17 cellular contexts compared by ENCODE assay signal in genomic region chr11:115721309-115722007, GRCh38.
DNase-seq lines count a peak whose midpoint lies in the region; ATAC-seq and TF ChIP-seq lines count a peak whose summit lies in the region.
"Had no signal": no experiment of that assay in that cellular context is flagged by ENCODE, and none has a peak within 500 bp of the region (broad histone marks: within the 10 kb centered on the region; RNA-seq: fewer than 3 reads in every experiment).

No MANE protein-coding gene starts in this region.

- no peaks in the 10 kb centered on the region for H3K4me1 ChIP-seq in right atrium auricular region
- H3K4me1 ChIP-seq: Peyer's patch had no signal

- in situ Hi-C loops in brain microvascular endothelial cell (cut with HindIII; ENCODE audit: low pct_ligation_motif_present, low sequenced_read_pairs): no loop called here

- H3K27me3 ChIP-seq in brain microvascular endothelial cell (replicated peaks) (no peaks in the 10 kb centered on the region), right atrium auricular region (no peaks in the 10 kb centered on the region)
- H3K27me3 ChIP-seq: Peyer's patch had no signal

- H3K9me3 ChIP-seq in right atrium auricular region: peaks cover 0 to 4% of the 10 kb centered on the region in 2 donors
- H3K9me3 ChIP-seq: Peyer's patch had no signal

- H3K27ac ChIP-seq in brain microvascular endothelial cell (no peak overlapping the region), right atrium auricular region (no peak overlapping the region)
- H3K27ac ChIP-seq: KMS-11, Peyer's patch had no signal

- DNase-seq in NCI-H1092 treated with DMSO at 0.1 percent for 48 hours (lab: John Stamatoyannopoulos, UW): peak; percentile 51
- DNase-seq in NCI-H446 (lab: John Stamatoyannopoulos, UW): peak; percentile 89 to 97
- DNase-seq in brain microvascular endothelial cell: no peak
- DNase-seq in NCI-H2196 treated with DMSO at 0.1 percent for 48 hours (lab: John Stamatoyannopoulos, UW; ENCODE audit: unreplicated experiment): no peak
- DNase-seq in right atrium auricular region (ENCODE audit: low spot score): no peak
- DNase-seq: CD4-positive, CD25-positive, alpha-beta regulatory T cell; DND-41; GDM1; GOT3; NCI-H2227 treated with DMSO at 0.1 percent for 48 hours; Peyer's patch; T-helper 9 cell had no signal

- H3K36me3 Mint-ChIP-seq in stimulated activated memory B cell treated with anti-CD40 and anti-IgM and Interleukin-4, amounts not matched to agents 10 μg/mL and 1 μg/mL and 100 μg/mL, for 72 hours: no peaks in the 10 kb centered on the region
- H3K36me3 Mint-ChIP-seq: CD4-positive, CD25-positive, alpha-beta regulatory T cell had no signal

- H3K4me3 ChIP-seq in brain microvascular endothelial cell (ENCODE audit: low read depth, low read length) (no peak overlapping the region), right atrium auricular region (no peak overlapping the region)
- H3K4me3 ChIP-seq: Peyer's patch had no signal

- peak; percentile 1 for TF ChIP-seq CTCF in brain microvascular endothelial cell (IDR thresholded peaks at IDR 0.05; ENCODE audit: low read depth, low read length, missing control alignments)
- no peak for TF ChIP-seq CTCF in right atrium auricular region (IDR thresholded peaks at IDR 0.05)

- peaks cover 4% of the 10 kb centered on the region for H3K9me3 Mint-ChIP-seq in stimulated activated memory B cell treated with anti-CD40 and anti-IgM and Interleukin-4, amounts not matched to agents 10 μg/mL and 1 μg/mL and 100 μg/mL, for 72 hours

- H3K4me1 Mint-ChIP-seq in stimulated activated memory B cell treated with anti-CD40 and anti-IgM and Interleukin-4, amounts not matched to agents 10 μg/mL and 1 μg/mL and 100 μg/mL, for 72 hours: no peaks in the 10 kb centered on the region
- H3K4me1 Mint-ChIP-seq: B cell; CD4-positive, CD25-positive, alpha-beta regulatory T cell had no signal

- H3K4me3 Mint-ChIP-seq in stimulated activated memory B cell treated with anti-CD40 and anti-IgM and Interleukin-4, amounts not matched to agents 10 μg/mL and 1 μg/mL and 100 μg/mL, for 72 hours: no peak overlapping the region
- H3K4me3 Mint-ChIP-seq: B cell; CD4-positive, CD25-positive, alpha-beta regulatory T cell had no signal

- H3K36me3 ChIP-seq in brain microvascular endothelial cell (replicated peaks): no peaks in the 10 kb centered on the region
- no peaks in the 10 kb centered on the region for H3K36me3 ChIP-seq in right atrium auricular region
- H3K36me3 ChIP-seq: Peyer's patch had no signal

- peak; percentile 37 for ATAC-seq in stimulated activated memory B cell treated with anti-CD40 and anti-IgM and Interleukin-4, amounts not matched to agents 10 μg/mL and 1 μg/mL and 100 μg/mL, for 72 hours
- no peak for ATAC-seq in GM21390 (IDR thresholded peaks at IDR 0.05; ENCODE audit: unreplicated experiment)
- ATAC-seq: Right ventricle myocardium inferior had no signal

- no peak overlapping the region for H3K27ac Mint-ChIP-seq in stimulated activated memory B cell treated with anti-CD40 and anti-IgM and Interleukin-4, amounts not matched to agents 10 μg/mL and 1 μg/mL and 100 μg/mL, for 72 hours
- H3K27ac Mint-ChIP-seq: B cell; CD4-positive, CD25-positive, alpha-beta regulatory T cell had no signal

- H3K27me3 Mint-ChIP-seq in stimulated activated memory B cell treated with anti-CD40 and anti-IgM and Interleukin-4, amounts not matched to agents 10 μg/mL and 1 μg/mL and 100 μg/mL, for 72 hours: peaks cover 15% of the 10 kb centered on the region

Comparison
In these comparisons a context has a peak if more than half of its experiments do, and no peak if none do; other contexts are left out.
1. DNase-seq: peak in NCI-H1092 treated with DMSO at 0.1 percent for 48 hours (single experiment) and NCI-H446 (2 of 2); none in brain microvascular endothelial cell (single experiment), NCI-H2196 treated with DMSO at 0.1 percent for 48 hours (single experiment) and right atrium auricular region (single experiment).